In genomic region chr12:65278576-65279386, GRCh38 we compare ENCODE assay signal across 8 cellular contexts. TPM values are rescaled to one million over a fixed set of nuclear protein-coding genes. Genes with fewer than 3 reads are reported as not detected.
A peak's percentile ranks its signal among the peaks of the same experiment; 100 is the strongest.
DNase-seq lines count a peak whose midpoint lies in the region; ATAC-seq and TF ChIP-seq lines count a peak whose summit lies in the region.

TSS of gene MSRB3 (plus strand) at chr12:65278683. CDS start at chr12:65308580, 29,897 bp downstream.

- H3K4me3 ChIP-seq in neural progenitor cell, result peak within 1 kb of the TSS; percentile 61

- no peak within 1 kb of the TSS for H3K27ac Mint-ChIP-seq in activated naive CD8-positive, alpha-beta T cell
- H3K27ac Mint-ChIP-seq in neural progenitor cell, result peak within 1 kb of the TSS; percentile 97

- H3K79me2 ChIP-seq in neural progenitor cell (ENCODE audit: low read depth), result no peaks in the 10 kb centered on the region

- no peaks in the 10 kb centered on the region for H3K4me1 ChIP-seq in neural progenitor cell

- peak within 1 kb of the TSS; percentile 85 for H3K4me2 ChIP-seq in neural progenitor cell

- H3K4me1 Mint-ChIP-seq in activated naive CD8-positive, alpha-beta T cell (ENCODE audit: low read depth), result peaks cover 4% of the 10 kb centered on the region
- H3K4me1 Mint-ChIP-seq in neural progenitor cell, result peaks cover 19% of the 10 kb centered on the region

- peaks cover 29% of the 10 kb centered on the region for H3K27me3 ChIP-seq in neural progenitor cell

- H4K20me1 ChIP-seq in neural progenitor cell (ENCODE audit: low read depth), result no peaks in the 10 kb centered on the region

- peak; percentile 37 for TF ChIP-seq CTCF in neural progenitor cell (IDR thresholded peaks at IDR 0.05)

- no peaks in the 10 kb centered on the region for H3K9me3 ChIP-seq in neural progenitor cell (ENCODE audit: low read depth)

- DNase-seq in ELR (ENCODE audit: low read depth) (peak; percentile 83), LHCN-M2 (ENCODE audit: low read depth) (peak; percentile 73), globus pallidus (ENCODE audit: low spot score) (peak; percentile 46), neural progenitor cell (ENCODE audit: low spot score) (peak; percentile 92), NCI-H1694 treated with DMSO at 0.1 percent for 48 hours (lab: John Stamatoyannopoulos, UW) (no peak), NCI-H345 treated with DMSO at 0.1 percent for 48 hours (lab: John Stamatoyannopoulos, UW; ENCODE audit: unreplicated experiment) (no peak)

- H3K9me3 Mint-ChIP-seq in activated naive CD8-positive, alpha-beta T cell (ENCODE audit: low read depth), result no peaks in the 10 kb centered on the region
- no peaks in the 10 kb centered on the region for H3K9me3 Mint-ChIP-seq in neural progenitor cell

- peak; percentile 70 for ATAC-seq in GM21529 (IDR thresholded peaks at IDR 0.05; ENCODE audit: unreplicated experiment)

- H3K27me3 Mint-ChIP-seq in activated naive CD8-positive, alpha-beta T cell, result peaks cover 43% of the 10 kb centered on the region
- peaks cover 8% of the 10 kb centered on the region for H3K27me3 Mint-ChIP-seq in neural progenitor cell (ENCODE audit: insufficient read depth, low read depth)

- H3K27ac ChIP-seq in neural progenitor cell, result peak within 1 kb of the TSS; percentile 36

- peak within 1 kb of the TSS; percentile 6 for H3K9ac ChIP-seq in neural progenitor cell

- H3K4me3 Mint-ChIP-seq in activated naive CD8-positive, alpha-beta T cell, result peak within 1 kb of the TSS; percentile 79
- H3K4me3 Mint-ChIP-seq in neural progenitor cell, result peak within 1 kb of the TSS; percentile 88

- no peaks in the 10 kb centered on the region for H3K36me3 Mint-ChIP-seq in activated naive CD8-positive, alpha-beta T cell
- H3K36me3 Mint-ChIP-seq in neural progenitor cell, result no peaks in the 10 kb centered on the region

- peaks cover 19% of the 10 kb centered on the region for H3F3A ChIP-seq in neural progenitor cell (ENCODE audit: low read depth)

- H3K36me3 ChIP-seq in neural progenitor cell, result no peaks in the 10 kb centered on the region

- H2AFZ ChIP-seq in neural progenitor cell (replicated peaks), result peak within 1 kb of the TSS; percentile 80

RNA-seq across cellular contexts. Expression of gene MSRB3, which starts in this region (rescaled TPM):
- 36.0 and 40.8 TPM in 2 replicates for total RNA-seq in LHCN-M2 (2014; rRNA removed)
- polyA plus RNA-seq in LHCN-M2 (2012), result 33.0 TPM
- total RNA-seq in neural progenitor cell (ENCODE audit: low replicate concordance), result 3.7 and 5.4 TPM in 2 replicates

Comparison
In these comparisons a context has a peak if more than half of its experiments do, and no peak if none do; other contexts are left out.
1. DNase-seq: peak in ELR (single experiment), LHCN-M2 (single experiment), globus pallidus (single experiment) and neural progenitor cell (single experiment); none in NCI-H1694 treated with DMSO at 0.1 percent for 48 hours (single experiment) and NCI-H345 treated with DMSO at 0.1 percent for 48 hours (single experiment).